In the genomic region with DNA sequence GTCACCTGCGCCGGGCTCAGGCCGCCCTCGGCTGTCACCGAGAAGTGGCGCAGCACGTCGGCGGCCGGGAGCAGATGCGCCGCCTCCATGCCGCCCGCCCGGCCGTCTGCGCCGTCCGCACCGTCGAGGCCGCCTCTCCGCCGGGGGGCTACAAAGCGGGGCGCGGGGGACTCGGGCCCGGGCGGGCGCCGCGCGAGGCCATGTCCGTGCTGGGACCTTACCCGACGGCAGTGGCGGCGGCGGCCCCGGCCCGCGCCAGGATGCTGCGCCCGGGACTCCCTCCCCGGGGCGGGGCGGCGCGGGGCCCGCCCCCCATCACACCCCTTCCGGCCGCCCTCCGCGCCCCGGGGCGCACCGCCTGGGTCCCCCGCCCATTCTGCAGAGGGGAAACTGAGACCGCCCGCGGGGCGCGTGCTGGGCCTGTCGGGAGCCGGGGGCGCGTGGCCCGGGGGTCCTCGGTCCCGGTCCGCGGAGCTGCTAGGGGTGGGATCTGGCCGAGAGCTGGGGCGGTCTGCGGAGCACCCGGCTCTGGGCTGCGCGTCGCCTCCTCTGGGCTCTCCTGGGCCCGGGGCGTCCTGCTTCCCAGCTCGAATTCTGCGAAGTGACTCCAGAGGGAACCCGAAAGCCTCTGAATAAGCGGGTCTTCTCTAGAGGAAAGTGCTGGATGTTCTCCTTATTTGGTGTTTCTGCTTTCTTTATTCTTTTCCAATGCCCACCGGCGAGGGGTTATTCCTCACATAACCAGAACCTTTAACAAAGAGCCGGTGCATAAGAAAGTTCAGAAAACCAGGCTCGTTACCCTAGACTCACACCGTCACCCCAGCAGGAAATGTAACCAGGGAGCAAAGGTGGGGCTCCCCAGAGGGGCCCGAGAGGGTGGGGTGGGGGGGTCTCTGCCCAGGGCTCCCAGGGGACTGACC, we compare ENCODE assay signal across 8 cellular contexts.
A peak's percentile ranks its signal among the peaks of the same experiment; 100 is the strongest.
DNase-seq lines count a peak whose midpoint lies in the region; ATAC-seq lines count a peak whose summit lies in the region.

A gene (minus strand): TSS at position 235 of the 920 bp plus-strand sequence. CDS start 146 bp downstream, at position 89.

- H3K4me1 ChIP-seq in iPS-20b (ENCODE audit: insufficient read depth, low read length): peaks cover 12% of the 10 kb centered on the region; the same call in 1 of the 2 replicates

- peak within 1 kb of the TSS; percentile 49; the same call in 1 of the 2 replicates for H3K9ac ChIP-seq in iPS-20b (ENCODE audit: low read depth, low read length)

- DNase-seq in T follicular helper cell (ENCODE audit: low read depth): peak; percentile 56
- DNase-seq in activated naive CD8-positive, alpha-beta T cell treated with anti-CD3 and anti-CD28 coated beads, Interleukin-2, amount 50 U/mL, for 16 hours (ENCODE audit: low read depth, low spot score): peak; percentile 19
- peak; percentile 60 to 70 for DNase-seq in stimulated activated CD4-positive, alpha-beta T cell treated with anti-CD3 and anti-CD28 coated beads, Interleukin-2, amount 100 ng/mL, for 48 hours

- no peak within 1 kb of the TSS for H3K27ac ChIP-seq in iPS-20b (ENCODE audit: low read length)

- H3K27me3 ChIP-seq in iPS-20b (ENCODE audit: insufficient read depth, low read length): peaks cover 52% of the 10 kb centered on the region

- H3K36me3 ChIP-seq in iPS-20b (ENCODE audit: insufficient read depth, low read depth, low read length): no peaks in the 10 kb centered on the region

- ATAC-seq in GM18511 (IDR thresholded peaks at IDR 0.05; ENCODE audit: unreplicated experiment) (peak; percentile 63), HG02973 (IDR thresholded peaks at IDR 0.05; ENCODE audit: unreplicated experiment) (peak; percentile 52), HG02884 (IDR thresholded peaks at IDR 0.05; ENCODE audit: unreplicated experiment) (no peak), HG03469 (IDR thresholded peaks at IDR 0.05; ENCODE audit: unreplicated experiment) (no peak)

- no peaks in the 10 kb centered on the region for H3K9me3 ChIP-seq in iPS-20b (ENCODE audit: insufficient read depth, low read depth, low read length)

- peak within 1 kb of the TSS; percentile 74 for H3K4me3 ChIP-seq in iPS-20b (ENCODE audit: low read length)

Comparison
In these comparisons a context has a peak if more than half of its experiments do, and no peak if none do; other contexts are left out.
1. ATAC-seq: peak in GM18511 (single experiment) and HG02973 (single experiment); none in HG02884 (single experiment) and HG03469 (single experiment).
2. Peak in every context shown above with its lines, with median percentiles within 50 percentile points of each other: DNase-seq.